Comparison of ENCODE assay signal across 8 cellular contexts in the genomic region with DNA sequence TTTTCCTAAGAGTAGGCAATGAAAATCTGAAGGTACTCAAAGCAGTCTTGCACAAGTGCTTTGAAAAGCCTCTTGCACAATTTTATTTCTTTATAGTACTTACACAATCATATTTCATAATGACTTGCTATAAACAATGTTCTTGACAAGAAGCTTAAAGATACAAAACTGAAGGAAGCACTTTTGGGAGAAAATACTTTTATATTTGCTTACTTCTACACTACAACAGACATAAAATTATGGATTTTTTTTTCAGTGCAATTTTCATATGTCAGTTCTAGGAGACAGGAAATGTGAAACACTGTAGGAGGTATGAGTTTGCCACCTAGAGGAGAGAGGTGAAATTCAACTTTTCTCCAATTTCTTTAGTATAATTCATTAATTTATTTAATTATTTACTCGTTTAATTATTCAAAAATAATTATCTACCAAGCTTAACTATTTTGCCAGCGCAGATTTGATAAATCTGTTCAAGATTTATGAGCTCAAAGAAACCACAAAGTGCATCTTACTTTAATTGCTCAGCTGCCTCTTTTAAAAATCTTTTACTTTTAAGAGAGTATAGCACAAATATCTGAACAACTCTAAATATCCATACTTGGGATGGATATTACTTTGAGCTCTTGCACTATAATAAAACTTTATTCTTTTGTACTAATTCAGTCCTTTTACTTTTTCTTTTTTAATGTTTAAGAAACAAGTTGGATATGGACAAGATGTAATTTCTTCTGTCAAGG. TPM values are rescaled to one million over a fixed set of nuclear protein-coding genes. Genes with fewer than 3 reads are reported as not detected.
DNase-seq lines count a peak whose midpoint lies in the region; ATAC-seq, FAIRE-seq and TF ChIP-seq lines count a peak whose summit lies in the region.

No MANE protein-coding gene starts in this region.

- peak; percentile 62 for DNase-seq in LHCN-M2 (ENCODE audit: low read depth)
- DNase-seq in mesenchymal stem cell = peak; percentile 65
- DNase-seq in NCI-H345 treated with DMSO at 0.1 percent for 48 hours (lab: John Stamatoyannopoulos, UW; ENCODE audit: unreplicated experiment) = no peak
- DNase-seq in RCC 7860 (ENCODE audit: low spot score) = no peak
- DNase-seq in nucleus accumbens (lab: John Stamatoyannopoulos, UW) = no peak

- H2BK120ac ChIP-seq in mesenchymal stem cell (ENCODE audit: low read depth, low read length) = no peak overlapping the region

- H3K9me3 ChIP-seq in mesenchymal stem cell (ENCODE audit: control insufficient read depth, low read length) = no peaks in the 10 kb centered on the region

- H2AFZ ChIP-seq in mesenchymal stem cell (ENCODE audit: low read depth, low read length) = no peak overlapping the region

- H3K36me3 Mint-ChIP-seq in brain = no peaks in the 10 kb centered on the region

- no peaks in the 10 kb centered on the region for H3K4me1 ChIP-seq in mesenchymal stem cell (ENCODE audit: control insufficient read depth, insufficient read depth, low read depth, low read length)

- no peak overlapping the region for H3K27ac ChIP-seq in mesenchymal stem cell (ENCODE audit: low read length, poor library complexity, severe bottlenecking)

- H3K4me1 Mint-ChIP-seq in brain = no peaks in the 10 kb centered on the region

- H3K9me3 Mint-ChIP-seq in brain = no peaks in the 10 kb centered on the region

- no peak overlapping the region for H2AK5ac ChIP-seq in mesenchymal stem cell (ENCODE audit: low read length, severe bottlenecking)

- no peak overlapping the region for H2BK12ac ChIP-seq in mesenchymal stem cell (ENCODE audit: low read length in 2 of 2)

- peak overlapping the region; percentile 55 for H3K9ac ChIP-seq in mesenchymal stem cell (ENCODE audit: low read length)

- H3K23ac ChIP-seq in mesenchymal stem cell (ENCODE audit: low read length in 2 of 2) = no peak overlapping the region

- peaks cover 0 to 7% of the 10 kb centered on the region in 2 experiments for H3K36me3 ChIP-seq in mesenchymal stem cell (ENCODE audit: control insufficient read depth in 1 of 2, insufficient read depth in 2 of 2, low read depth in 1 of 2, low read length in 2 of 2)

- no peak overlapping the region for H3K27ac Mint-ChIP-seq in brain

- no peak overlapping the region for H3K18ac ChIP-seq in mesenchymal stem cell (ENCODE audit: low read depth in 1 of 2, low read length in 2 of 2)

- H3K4ac ChIP-seq in mesenchymal stem cell (ENCODE audit: low read depth in 1 of 2, low read length in 2 of 2) = no peak overlapping the region

- 10% methylated on average over 2 of the region's 2 CpGs for WGBS in mesenchymal stem cell

- no peak for FAIRE-seq in RCC 7860 (lab: Jason Lieb, UNC)

- no peak overlapping the region for H2BK5ac ChIP-seq in mesenchymal stem cell (ENCODE audit: low read depth, low read length, poor library complexity, severe bottlenecking)

- no peak overlapping the region for H4K8ac ChIP-seq in mesenchymal stem cell (ENCODE audit: low read length)

- no peaks in the 10 kb centered on the region for H3K79me1 ChIP-seq in mesenchymal stem cell (replicated peaks; ENCODE audit: low read length, poor library complexity, severe bottlenecking)

- no peak overlapping the region for H3K14ac ChIP-seq in mesenchymal stem cell (ENCODE audit: low read length in 2 of 2)

- no peak overlapping the region for H3K4me3 ChIP-seq in mesenchymal stem cell (ENCODE audit: insufficient read depth in 1 of 2, low read depth in 1 of 2, low read length in 2 of 2)

- no peaks in the 10 kb centered on the region for H3K27me3 ChIP-seq in mesenchymal stem cell (ENCODE audit: control insufficient read depth in 1 of 2, insufficient read depth in 1 of 2, low read length in 2 of 2)

- no peak for ATAC-seq in GM18907 (IDR thresholded peaks at IDR 0.05; ENCODE audit: unreplicated experiment)

- no peak overlapping the region for H3K4me2 ChIP-seq in mesenchymal stem cell (ENCODE audit: low read length, poor library complexity, severe bottlenecking)

- TF ChIP-seq CTCF in GM12872 (IDR thresholded peaks at IDR 0.05; ENCODE audit: insufficient read depth, low read depth, low read length) (peak; percentile 33; the same call in 1 of the 3 replicates), brain (conservative IDR thresholded peaks at IDR 0.05) (peak; percentile 52 to 55)

- H4K91ac ChIP-seq in mesenchymal stem cell (ENCODE audit: low read length) = no peak overlapping the region

- peaks cover 7% of the 10 kb centered on the region for H3K27me3 Mint-ChIP-seq in brain

- no peak overlapping the region for H3K4me3 Mint-ChIP-seq in brain

- no peak overlapping the region for H2BK15ac ChIP-seq in mesenchymal stem cell (ENCODE audit: low read depth, poor library complexity, severe bottlenecking)

RNA-seq across cellular contexts. Expression of gene CDKN2B, which starts 29.0 kb away (rescaled TPM):
- 8.8 and 14.2 TPM in 2 replicates for total RNA-seq in LHCN-M2 (2014; rRNA removed)
- polyA plus RNA-seq in LHCN-M2 (2012) = 7.7 TPM
- 8.9 TPM for polyA plus RNA-seq in brain (ENCODE audit: insufficient read depth, low read depth, low replicate concordance)
- polyA plus RNA-seq in mesenchymal stem cell (2013, experiment 1 of 2) = 36.2 TPM
- polyA plus RNA-seq in mesenchymal stem cell (2013, experiment 2 of 2) = 34.9 TPM

RNA-seq across cellular contexts. Expression of gene CDKN2B-AS1, which starts 43.5 kb away (rescaled TPM):
- total RNA-seq in LHCN-M2 (2014; rRNA removed) = 2.9 and 6.2 TPM in 2 replicates
- 1.1 TPM for polyA plus RNA-seq in LHCN-M2 (2012)
- 6.9 TPM for polyA plus RNA-seq in brain (ENCODE audit: insufficient read depth, low read depth, low replicate concordance)
- 1.4 TPM for polyA plus RNA-seq in mesenchymal stem cell (2013, experiment 1 of 2)
- polyA plus RNA-seq in mesenchymal stem cell (2013, experiment 2 of 2) = 1.9 TPM

RNA-seq across cellular contexts. Expression of gene CDKN2A, which starts 43.9 kb away (rescaled TPM):
- total RNA-seq in LHCN-M2 (2014; rRNA removed) = 310 and 321 TPM in 2 replicates
- polyA plus RNA-seq in LHCN-M2 (2012) = 269 TPM
- 173 TPM for polyA plus RNA-seq in brain (ENCODE audit: insufficient read depth, low read depth, low replicate concordance)
- 82.9 TPM for polyA plus RNA-seq in mesenchymal stem cell (2013, experiment 1 of 2)
- polyA plus RNA-seq in mesenchymal stem cell (2013, experiment 2 of 2) = 83.8 TPM

Comparison
In these comparisons a context has a peak if more than half of its experiments do, and no peak if none do; other contexts are left out.
1. DNase-seq: peak in LHCN-M2 (single experiment) and mesenchymal stem cell (single experiment); none in NCI-H345 treated with DMSO at 0.1 percent for 48 hours (single experiment), RCC 7860 (single experiment) and nucleus accumbens (0 of 56).